ENCODE assay signal across 19 cellular contexts in genomic region chr5:72034710-72035109, GRCh38.
"Had no signal": no experiment of that assay in that cellular context is flagged by ENCODE, and none has a peak within 500 bp of the region (broad histone marks: within the 10 kb centered on the region; RNA-seq: fewer than 3 reads in every experiment).

No MANE protein-coding gene starts in this region.

- ATAC-seq: activated T-cell treated with anti-CD3 and anti-CD28 coated beads, Interleukin-2, amount 50 U/mL, for 4 hours; naive thymus-derived CD8-positive, alpha-beta T cell had no signal

- H3K9me3 Mint-ChIP-seq: activated CD4-positive, alpha-beta T cell treated with anti-CD3 and anti-CD28 coated beads, Interleukin-2, amount 10 ng/mL, durations not matched to agents 24 days and 14 days; activated naive CD4-positive, alpha-beta T cell treated with anti-CD3 and anti-CD28 coated beads for 36 hours; activated T-cell treated with anti-CD3 and anti-CD28 coated beads, Interleukin-2, amount 50 U/mL, for 4 hours; memory B cell had no signal

- FAIRE-seq: frontal cortex had no signal

- H3K27ac Mint-ChIP-seq: activated CD4-positive, alpha-beta T cell treated with anti-CD3 and anti-CD28 coated beads, Interleukin-2, amount 10 ng/mL, durations not matched to agents 24 days and 14 days; activated naive CD4-positive, alpha-beta T cell treated with anti-CD3 and anti-CD28 coated beads for 36 hours; memory B cell; naive thymus-derived CD8-positive, alpha-beta T cell had no signal

- H3K4me1 Mint-ChIP-seq: activated CD4-positive, alpha-beta T cell treated with anti-CD3 and anti-CD28 coated beads, Interleukin-2, amount 10 ng/mL, durations not matched to agents 24 days and 14 days; memory B cell; naive thymus-derived CD8-positive, alpha-beta T cell had no signal

- DNase-seq: activated CD4-positive, alpha-beta T cell treated with anti-CD3 and anti-CD28 coated beads, Interleukin-2, amount 10 ng/mL, durations not matched to agents 24 days and 14 days; activated CD8-positive, alpha-beta memory T cell treated with anti-CD3 and anti-CD28 coated beads, Interleukin-2, amount 50 U/mL, for 4 hours; activated naive CD4-positive, alpha-beta T cell treated with anti-CD3 and anti-CD28 coated beads for 36 hours; activated T-cell treated with anti-CD3 and anti-CD28 coated beads, Interleukin-2, amount 50 U/mL, for 4 hours; anterior cingulate cortex; central memory CD4-positive, alpha-beta T cell; head of caudate nucleus; naive thymus-derived CD8-positive, alpha-beta T cell; occipital lobe; stimulated activated CD4-positive, alpha-beta T cell treated with anti-CD3 and anti-CD28 coated beads, Interleukin-12 subunit alpha, Interleukin-12 subunit beta, amount 100 ng/mL, for 4 hours; stimulated activated CD4-positive, alpha-beta T cell treated with anti-CD3 and anti-CD28 coated beads, Interleukin-1b, Interleukin-23, amount 100 ng/mL, for 48 hours; stimulated activated CD8-positive, alpha-beta memory T cell treated with anti-CD3 and anti-CD28 coated beads, Interleukin-4, amount 100 ng/mL, for 48 hours; stimulated activated naive CD4-positive, alpha-beta T cell; T-helper 1 cell; T1000 had no signal

- H3K4me3 ChIP-seq: coronary artery had no signal

- H3K4me3 Mint-ChIP-seq: activated CD4-positive, alpha-beta T cell treated with anti-CD3 and anti-CD28 coated beads, Interleukin-2, amount 10 ng/mL, durations not matched to agents 24 days and 14 days; activated naive CD4-positive, alpha-beta T cell treated with anti-CD3 and anti-CD28 coated beads for 36 hours; activated T-cell treated with anti-CD3 and anti-CD28 coated beads, Interleukin-2, amount 50 U/mL, for 4 hours; brain; memory B cell; naive thymus-derived CD8-positive, alpha-beta T cell had no signal

- H3K36me3 Mint-ChIP-seq: brain; memory B cell; naive thymus-derived CD8-positive, alpha-beta T cell had no signal

- H3K27ac ChIP-seq: coronary artery had no signal
